20 cellular contexts compared by ENCODE assay signal in the genomic region with DNA sequence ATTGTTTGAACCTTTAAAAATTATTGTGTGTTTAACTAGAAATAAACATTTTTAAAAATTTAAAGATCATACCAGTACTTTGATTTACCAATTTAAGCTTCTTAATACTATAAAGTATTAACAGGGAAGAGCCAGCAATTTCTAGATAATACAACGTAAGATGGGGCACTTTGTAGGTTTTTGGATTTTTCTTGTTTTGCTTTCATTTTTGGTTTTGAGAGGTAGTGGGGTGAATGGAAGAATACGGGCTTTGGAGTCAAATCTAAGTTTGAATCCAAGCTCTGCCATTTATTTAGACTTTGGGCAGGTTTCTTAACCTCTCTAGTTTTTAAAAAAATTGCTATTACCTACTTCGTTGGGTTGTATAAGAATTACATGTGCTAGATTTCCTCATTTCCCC. TPM values are rescaled to one million over a fixed set of nuclear protein-coding genes. Genes with fewer than 3 reads are reported as not detected.
A peak's percentile ranks its signal among the peaks of the same experiment; 100 is the strongest.
DNase-seq lines count a peak whose midpoint lies in the region; ATAC-seq, FAIRE-seq and TF ChIP-seq lines count a peak whose summit lies in the region.
"Had no signal": no experiment of that assay in that cellular context is flagged by ENCODE, and none has a peak within 500 bp of the region (broad histone marks: within the 10 kb centered on the region; RNA-seq: fewer than 3 reads in every experiment).

No MANE protein-coding gene starts in this region.

- no peak overlapping the region for H3K4ac ChIP-seq in trophoblast cell (ENCODE audit: low read depth, low read length)

- no peak overlapping the region for H2BK5ac ChIP-seq in trophoblast cell (ENCODE audit: low read depth, low read length, poor library complexity)

- no peaks in the 10 kb centered on the region for H3F3A ChIP-seq in MM.1S (ENCODE audit: insufficient read depth, low read length)

- H3K4me1 ChIP-seq in MM.1S (ENCODE audit: low read length) = 0 out of 2 replicates have a peak, but pooled peaks cover 4% of the 10 kb centered on the region
- H3K4me1 ChIP-seq in GM12878 (ENCODE audit: control insufficient read depth, insufficient read depth, low read length) = no peaks in the 10 kb centered on the region
- H3K4me1 ChIP-seq in vagina = no peaks in the 10 kb centered on the region
- H3K4me1 ChIP-seq in trophoblast cell (ENCODE audit: control insufficient read depth in 1 of 2, insufficient read depth in 2 of 2, low read length in 2 of 2) = peaks cover 0 to 3% of the 10 kb centered on the region in 2 experiments

- SMC1A ChIA-PET in GM12878 (lab: Charles Lee; ENCODE audit: uncharacterized antibody, unreplicated experiment) = interaction anchor here (0.6 to 2.1 kb wide), 5 partner anchors 15 to 1204 kb away, joined by 3 to 6 read pairs (median 4); no protein-coding TSS in a partner anchor

- POLR2A ChIA-PET in GM12878 (lab: Charles Lee) = interaction anchor here (1.0 to 1.1 kb wide), 2 partner anchors 10 to 19 kb away, joined by 3 to 5 read pairs; no protein-coding TSS in a partner anchor

- no peak overlapping the region for H4K8ac ChIP-seq in trophoblast cell (ENCODE audit: low read depth, low read length)

- 0 out of 2 replicates have a peak, but pooled peaks cover 3% of the 10 kb centered on the region for H3K9me2 ChIP-seq in MM.1S (replicated peaks; ENCODE audit: insufficient read depth, low read length)

- no peak overlapping the region for H2BK120ac ChIP-seq in trophoblast cell (ENCODE audit: insufficient read depth, low read length, poor library complexity)

- H3K9me3 ChIP-seq in MM.1S (replicated peaks; ENCODE audit: insufficient read depth, low read length) (no peaks in the 10 kb centered on the region), GM12878 (replicated peaks; ENCODE audit: control insufficient read depth, insufficient read depth, low read length) (no peaks in the 10 kb centered on the region), vagina (no peaks in the 10 kb centered on the region), trophoblast cell (ENCODE audit: insufficient read depth, low read depth, low read length) (no peaks in the 10 kb centered on the region)
- H3K9me3 ChIP-seq: suprapubic skin had no signal

- no peaks in the 10 kb centered on the region for H3K27me3 ChIP-seq in MM.1S (replicated peaks; ENCODE audit: insufficient read depth, low read length)
- no peaks in the 10 kb centered on the region for H3K27me3 ChIP-seq in GM12878 (replicated peaks in 1 of 2; ENCODE audit: control insufficient read depth in 2 of 2, insufficient read depth in 2 of 2, low read length in 1 of 2)
- H3K27me3 ChIP-seq in vagina = no peaks in the 10 kb centered on the region
- H3K27me3 ChIP-seq in trophoblast cell (ENCODE audit: insufficient read depth, low read length) = no peaks in the 10 kb centered on the region
- H3K27me3 ChIP-seq: cardiac muscle cell, suprapubic skin had no signal

- H2AK5ac ChIP-seq in trophoblast cell (ENCODE audit: low read length) = no peak overlapping the region

- H3K4me2 ChIP-seq in MM.1S (ENCODE audit: low read depth, low read length) (peak overlapping the region; percentile 57), GM12878 (ENCODE audit: control insufficient read depth, insufficient read depth) (no peak overlapping the region), trophoblast cell (ENCODE audit: low read length) (no peak overlapping the region)

- no peak for DNase-seq in activated naive CD4-positive, alpha-beta T cell treated with anti-CD3 and anti-CD28 coated beads, Interleukin-2, amount 10 ng/mL, durations not matched to agents 7 days and 5 days
- no peak for DNase-seq in activated naive CD4-positive, alpha-beta T cell (lab: John Stamatoyannopoulos, UW)
- peak; percentile 55 for DNase-seq in MM.1S
- DNase-seq in GM12878 (ENCODE audit: low read depth, low spot score) = no peak
- DNase-seq in vagina (ENCODE audit: extremely low spot score in 2 of 2) = no peak
- DNase-seq in trophoblast cell = no peak
- DNase-seq: amygdala, DMS79 treated with DMSO at 0.1 percent for 48 hours, HFFc6, NCI-H1092, NCI-H2029, NCI-H446 had no signal

- peak overlapping the region; percentile 17; the same call in 1 of the 2 replicates for H3K9ac ChIP-seq in MM.1S (ENCODE audit: low read length)
- H3K9ac ChIP-seq in GM12878 (ENCODE audit: control insufficient read depth, insufficient read depth, low read length) = no peak overlapping the region
- no peak overlapping the region for H3K9ac ChIP-seq in trophoblast cell (ENCODE audit: low read length)

- H3K27ac ChIP-seq in MM.1S (ENCODE audit: low read length) = no peak overlapping the region
- no peak overlapping the region for H3K27ac ChIP-seq in GM12878 (ENCODE audit: control insufficient read depth, insufficient read depth)
- H3K27ac ChIP-seq in vagina = no peak overlapping the region
- H3K27ac ChIP-seq in trophoblast cell (ENCODE audit: low read depth, low read length) = no peak overlapping the region
- H3K27ac ChIP-seq: cardiac muscle cell, RWPE1, suprapubic skin had no signal

- TF ChIP-seq POLR2A in GM12878 (IDR thresholded peaks at IDR 0.05; ENCODE audit: low read depth, low read length) = no peak
- no peak for TF ChIP-seq POLR2A in vagina (IDR thresholded peaks at IDR 0.05)

- H3K14ac ChIP-seq in trophoblast cell (ENCODE audit: low read length) = no peak overlapping the region

- H3K4me3 Mint-ChIP-seq in activated naive CD4-positive, alpha-beta T cell treated with anti-CD3 and anti-CD28 coated beads, Interleukin-2, amount 10 ng/mL, durations not matched to agents 7 days and 5 days = peak overlapping the region; percentile 40
- H3K4me3 Mint-ChIP-seq in stimulated activated memory B cell treated with anti-CD40 and anti-IgM and Interleukin-4, amounts not matched to agents 10 μg/mL and 1 μg/mL and 100 μg/mL, for 72 hours = peak overlapping the region; percentile 65
- H3K4me3 Mint-ChIP-seq: activated T-helper 1 cell treated with anti-CD3 and anti-CD28 coated beads, Interleukin-12 subunit alpha, Interleukin-12 subunit beta, Interleukin-2, Interleukin-4 antibody, amounts not matched to agents 30 ng/mL and 10 ng/mL and 1 ng/mL, durations not matched to agents 14 hours and 24 hours and 36 hours; HFFc6 had no signal

- H3K23ac ChIP-seq in trophoblast cell (ENCODE audit: low read length) = no peak overlapping the region

- H3K79me2 ChIP-seq in MM.1S (ENCODE audit: low read length) (no peaks in the 10 kb centered on the region), GM12878 (ENCODE audit: control insufficient read depth, insufficient read depth, low read length) (no peaks in the 10 kb centered on the region), trophoblast cell (ENCODE audit: control insufficient read depth, insufficient read depth, low read length, poor library complexity) (no peaks in the 10 kb centered on the region)

- 71% methylated on average over 3 of the region's 3 CpGs for WGBS in GM12878 (ENCODE audit: insufficient coverage, insufficient replicate concordance, low lambda C conversion rate, missing lambda C conversion rate)
- no CpG with 5 or more reads among the region's 3 CpGs for WGBS in trophoblast cell (ENCODE audit: extremely low coverage, insufficient coverage, insufficient read length)

- no peak for TF ChIP-seq RAD21 in GM12878 (IDR thresholded peaks at IDR 0.05; ENCODE audit: insufficient read depth, low read depth, low read length)

- no peak for TF ChIP-seq CTCF in MM.1S (IDR thresholded peaks at IDR 0.05; ENCODE audit: low read length)
- TF ChIP-seq CTCF in GM12878 (IDR thresholded peaks at IDR 0.05 in 2 of 3, conservative IDR thresholded peaks at IDR 0.05 in 1 of 3; ENCODE audit: control insufficient read depth in 2 of 3, extremely low read depth in 1 of 3, insufficient read depth in 1 of 3, low read depth in 3 of 3, low read length in 3 of 3) = no peak
- TF ChIP-seq CTCF in vagina (IDR thresholded peaks at IDR 0.05) = no peak

- CTCF ChIA-PET in activated naive CD4-positive, alpha-beta T cell treated with anti-CD3 and anti-CD28 coated beads, Interleukin-2, amount 10 ng/mL, durations not matched to agents 7 days and 5 days (lab: Charles Lee) = no interaction called here
- CTCF ChIA-PET in GM12878 (lab: Yijun Ruan, JAX) = interaction anchor here (1.0 to 1.5 kb wide), 4 partner anchors 17 to 172 kb away, joined by 3 to 4 read pairs (median 3); no protein-coding TSS in a partner anchor

- peak; percentile 52; the same call in 1 of the 3 replicates for ATAC-seq in GM12878
- ATAC-seq in stimulated activated memory B cell treated with anti-CD40 and anti-IgM and Interleukin-4, amounts not matched to agents 10 μg/mL and 1 μg/mL and 100 μg/mL, for 72 hours = no peak
- ATAC-seq in HG03097 (IDR thresholded peaks at IDR 0.05; ENCODE audit: low FRiP score, unreplicated experiment) = no peak
- ATAC-seq: K562 had no signal

- peaks cover 3% of the 10 kb centered on the region for H3K36me3 Mint-ChIP-seq in activated naive CD4-positive, alpha-beta T cell treated with anti-CD3 and anti-CD28 coated beads, Interleukin-2, amount 10 ng/mL, durations not matched to agents 7 days and 5 days
- H3K36me3 Mint-ChIP-seq in stimulated activated memory B cell treated with anti-CD40 and anti-IgM and Interleukin-4, amounts not matched to agents 10 μg/mL and 1 μg/mL and 100 μg/mL, for 72 hours = peaks cover 5% of the 10 kb centered on the region

- H4K20me1 ChIP-seq in MM.1S (ENCODE audit: insufficient read depth, low read length) (no peaks in the 10 kb centered on the region), GM12878 (ENCODE audit: control insufficient read depth, insufficient read depth) (no peaks in the 10 kb centered on the region)

- H3K27ac Mint-ChIP-seq in activated naive CD4-positive, alpha-beta T cell treated with anti-CD3 and anti-CD28 coated beads, Interleukin-2, amount 10 ng/mL, durations not matched to agents 7 days and 5 days = peak overlapping the region; percentile 31
- H3K27ac Mint-ChIP-seq in stimulated activated memory B cell treated with anti-CD40 and anti-IgM and Interleukin-4, amounts not matched to agents 10 μg/mL and 1 μg/mL and 100 μg/mL, for 72 hours = peak overlapping the region; percentile 44
- H3K27ac Mint-ChIP-seq: activated T-helper 1 cell treated with anti-CD3 and anti-CD28 coated beads, Interleukin-12 subunit alpha, Interleukin-12 subunit beta, Interleukin-2, Interleukin-4 antibody, amounts not matched to agents 30 ng/mL and 10 ng/mL and 1 ng/mL, durations not matched to agents 14 hours and 24 hours and 36 hours; HFFc6 had no signal

- in situ Hi-C loops in GM12878 (cut with MboI) = no loop called here

- H4K91ac ChIP-seq in trophoblast cell (ENCODE audit: low read depth, low read length) = no peak overlapping the region

- peaks cover 14% of the 10 kb centered on the region for H3K4me1 Mint-ChIP-seq in activated naive CD4-positive, alpha-beta T cell treated with anti-CD3 and anti-CD28 coated beads, Interleukin-2, amount 10 ng/mL, durations not matched to agents 7 days and 5 days
- H3K4me1 Mint-ChIP-seq in stimulated activated memory B cell treated with anti-CD40 and anti-IgM and Interleukin-4, amounts not matched to agents 10 μg/mL and 1 μg/mL and 100 μg/mL, for 72 hours = peaks cover 15% of the 10 kb centered on the region

- TF ChIP-seq EP300 in GM12878 (IDR thresholded peaks at IDR 0.05; ENCODE audit: borderline replicate concordance in 1 of 2, control insufficient read depth in 1 of 2, low read depth in 2 of 2, low read length in 2 of 2) = no peak

- BruUV-seq in GM12878 (replicated peaks; lab: Mats Ljungman, UMichigan) = no TSS peak

- H3K36me3 ChIP-seq in MM.1S (replicated peaks; ENCODE audit: insufficient read depth, low read length) (no peaks in the 10 kb centered on the region), GM12878 (ENCODE audit: control insufficient read depth in 2 of 2, insufficient read depth in 2 of 2, low read length in 1 of 2) (no peaks in the 10 kb centered on the region), vagina (no peaks in the 10 kb centered on the region), trophoblast cell (ENCODE audit: control insufficient read depth in 1 of 2, insufficient read depth in 2 of 2, low read length in 2 of 2) (no peaks in the 10 kb centered on the region)
- H3K36me3 ChIP-seq: cardiac muscle cell, suprapubic skin had no signal

- H4K12ac ChIP-seq in trophoblast cell (ENCODE audit: low read depth, low read length) = no peak overlapping the region

- H3K18ac ChIP-seq in trophoblast cell (ENCODE audit: low read length) = no peak overlapping the region

- H3K79me1 ChIP-seq in trophoblast cell (ENCODE audit: low read length) = no peaks in the 10 kb centered on the region

- intact Hi-C loops in GM12878 (cut with micrococcal nuclease; ENCODE audit: unreplicated experiment) = no loop called here
- intact Hi-C loops in vagina (cut with DNase I) = no loop called here

- H2AFZ ChIP-seq in MM.1S (ENCODE audit: low read length) = peak overlapping the region; percentile 71
- H2AFZ ChIP-seq in GM12878 (ENCODE audit: control insufficient read depth, low read depth, low read length) = peak overlapping the region; percentile 26; the same call in 1 of the 2 replicates
- H2AFZ ChIP-seq in trophoblast cell (ENCODE audit: insufficient read depth, low read length, poor library complexity) = no peak overlapping the region

- no peaks in the 10 kb centered on the region for H3K9me3 Mint-ChIP-seq in activated naive CD4-positive, alpha-beta T cell treated with anti-CD3 and anti-CD28 coated beads, Interleukin-2, amount 10 ng/mL, durations not matched to agents 7 days and 5 days
- no peaks in the 10 kb centered on the region for H3K9me3 Mint-ChIP-seq in stimulated activated memory B cell treated with anti-CD40 and anti-IgM and Interleukin-4, amounts not matched to agents 10 μg/mL and 1 μg/mL and 100 μg/mL, for 72 hours
- H3K9me3 Mint-ChIP-seq: activated T-helper 1 cell treated with anti-CD3 and anti-CD28 coated beads, Interleukin-12 subunit alpha, Interleukin-12 subunit beta, Interleukin-2, Interleukin-4 antibody, amounts not matched to agents 30 ng/mL and 10 ng/mL and 1 ng/mL, durations not matched to agents 14 hours and 24 hours and 36 hours; HFFc6 had no signal

- H3K4me3 ChIP-seq in MM.1S (ENCODE audit: low read length) (peak overlapping the region; percentile 61), GM12878 (no peak overlapping the region), vagina (no peak overlapping the region), trophoblast cell (ENCODE audit: low read depth, low read length) (no peak overlapping the region)
- H3K4me3 ChIP-seq: cardiac muscle cell, K562, suprapubic skin had no signal

- no peak for FAIRE-seq in GM12878 (lab: Jason Lieb, UNC)
- FAIRE-seq: frontal cortex, K562 had no signal

- no peaks in the 10 kb centered on the region for H3K27me3 Mint-ChIP-seq in activated naive CD4-positive, alpha-beta T cell treated with anti-CD3 and anti-CD28 coated beads, Interleukin-2, amount 10 ng/mL, durations not matched to agents 7 days and 5 days
- no peaks in the 10 kb centered on the region for H3K27me3 Mint-ChIP-seq in stimulated activated memory B cell treated with anti-CD40 and anti-IgM and Interleukin-4, amounts not matched to agents 10 μg/mL and 1 μg/mL and 100 μg/mL, for 72 hours

- no peak overlapping the region for H2BK12ac ChIP-seq in trophoblast cell (ENCODE audit: low read length)

- RAD21 ChIA-PET in GM12878 (lab: Charles Lee; ENCODE audit: unreplicated experiment) = interaction anchor here (1.2 kb wide), 1 partner anchor 20 kb away, joined by 3 read pairs; no protein-coding TSS in a partner anchor

RNA-seq across cellular contexts. Expression of a gene that starts 44.9 kb away (rescaled TPM):
- 65.5 and 70.7 TPM in 2 replicates for total RNA-seq in GM12878 (2013; cell fraction: nucleolus; rRNA removed)
- 16.0 and 19.6 TPM in 2 replicates for total RNA-seq in GM12878 (2014; rRNA removed)
- total RNA-seq in GM12878 (2014; rRNA removed; fragmentation: Illumina TruSeq; extraction: Trizol) = 12.3 and 13.9 TPM in 2 replicates
- total RNA-seq in GM12878 (2021) = 15.0 and 16.5 TPM in 2 replicates
- 12.4 TPM for polyA plus RNA-seq in GM12878 (2011; ENCODE audit: low read depth)
- 12.0 and 15.6 TPM in 2 replicates for polyA plus RNA-seq in GM12878 (2011; rRNA removed)
- polyA plus RNA-seq in GM12878 (2011; cell fraction: cytosol; rRNA removed) = 26.5 and 26.6 TPM in 2 replicates
- polyA plus RNA-seq in GM12878 (2011; cell fraction: nucleus; rRNA removed) = 24.0 and 24.4 TPM in 2 replicates
- 19.7 and 20.9 TPM in 2 replicates for polyA plus RNA-seq in GM12878 (2012)
- 13.5 and 18.5 TPM in 2 replicates for polyA plus RNA-seq in GM12878 (2014; fragmentation: Illumina TruSeq; extraction: Trizol)
- polyA plus RNA-seq in GM12878 (2014; fragmentation: Nextera tagmentation; extraction: Ambion mirVana) = 1 to 10 TPM; 7.1 to 9.7 TPM
- 18.0 and 19.7 TPM in 2 replicates for polyA plus RNA-seq in GM12878 (2014; rRNA removed)
- polyA plus RNA-seq in GM12878 (2016; fragmentation: Nextera tagmentation; extraction: Ambion mirVana) = 10 to 100 TPM; 22.4 to 23.4 TPM
- 22.5 and 31.7 TPM in 2 replicates for polyA minus RNA-seq in GM12878 (2011; rRNA and poly(A)+ RNA removed)
- polyA minus RNA-seq in GM12878 (2011; cell fraction: cytosol; rRNA and poly(A)+ RNA removed) = 9.5 TPM in 2 replicates
- 17.7 and 28.9 TPM in 2 replicates for polyA minus RNA-seq in GM12878 (2011; cell fraction: nucleus; rRNA and poly(A)+ RNA removed)
- total RNA-seq in vagina = 30.7 TPM
- 19.5 and 19.8 TPM in 2 replicates for polyA plus RNA-seq in trophoblast cell (2013)
